ENCODE assay signal across 9 cellular contexts in genomic region chr6:36838896-36839818, GRCh38. TPM values are rescaled to one million over a fixed set of nuclear protein-coding genes. Genes with fewer than 3 reads are reported as not detected.
DNase-seq lines count a peak whose midpoint lies in the region; ATAC-seq and TF ChIP-seq lines count a peak whose summit lies in the region.
"Had no signal": no experiment of that assay in that cellular context is flagged by ENCODE, and none has a peak within 500 bp of the region (broad histone marks: within the 10 kb centered on the region; RNA-seq: fewer than 3 reads in every experiment).

CPNE5 (minus strand) TSS chr6:36839444; CDS start chr6:36839377, 67 bp downstream.

- H3K27me3 Mint-ChIP-seq in neural progenitor cell (ENCODE audit: insufficient read depth, low read depth) = peaks cover 54% of the 10 kb centered on the region

- peak within 1 kb of the TSS; percentile 75 for H3K4me3 ChIP-seq in OCI-LY3 (ENCODE audit: low read length)
- H3K4me3 ChIP-seq in endocrine pancreas (ENCODE audit: control insufficient read depth, insufficient read depth, low read length) = no peak within 1 kb of the TSS
- H3K4me3 ChIP-seq in neural progenitor cell = peak within 1 kb of the TSS; percentile 64

- H3K36me3 ChIP-seq in OCI-LY3 (replicated peaks; ENCODE audit: low read depth, low read length) = no peaks in the 10 kb centered on the region
- H3K36me3 ChIP-seq in endocrine pancreas (ENCODE audit: control insufficient read depth, insufficient read depth, low read length) = no peaks in the 10 kb centered on the region
- H3K36me3 ChIP-seq in neural progenitor cell = no peaks in the 10 kb centered on the region

- ATAC-seq in HG03354 (IDR thresholded peaks at IDR 0.05; ENCODE audit: poor library complexity, severe bottlenecking, unreplicated experiment) (no peak), HG02763 (IDR thresholded peaks at IDR 0.05; ENCODE audit: unreplicated experiment) (no peak), HG02840 (IDR thresholded peaks at IDR 0.05; ENCODE audit: low FRiP score, unreplicated experiment) (no peak)

- 0 out of 2 replicates have a peak, but pooled peaks cover 3% of the 10 kb centered on the region for H3K4me1 ChIP-seq in OCI-LY3 (ENCODE audit: low read length)
- H3K4me1 ChIP-seq in endocrine pancreas (ENCODE audit: control insufficient read depth, insufficient read depth, low read length) = no peaks in the 10 kb centered on the region
- peaks cover 16% of the 10 kb centered on the region for H3K4me1 ChIP-seq in neural progenitor cell

- H3K9me3 Mint-ChIP-seq in neural progenitor cell = peaks cover 4% of the 10 kb centered on the region

- H3K4me3 Mint-ChIP-seq in neural progenitor cell = peak within 1 kb of the TSS; percentile 85

- no peaks in the 10 kb centered on the region for H3K36me3 Mint-ChIP-seq in neural progenitor cell

- H4K20me1 ChIP-seq in OCI-LY3 (ENCODE audit: insufficient read depth, low read length) (no peaks in the 10 kb centered on the region), neural progenitor cell (ENCODE audit: low read depth) (peaks cover 15% of the 10 kb centered on the region)

- TF ChIP-seq CTCF in OCI-LY3 (IDR thresholded peaks at IDR 0.05; ENCODE audit: low read depth, low read length) = no peak
- TF ChIP-seq CTCF in neural progenitor cell (IDR thresholded peaks at IDR 0.05) = no peak

- DNase-seq in DMS79 (lab: John Stamatoyannopoulos, UW) = peak; percentile 30
- peak; percentile 74 for DNase-seq in neural progenitor cell (ENCODE audit: low spot score)
- DNase-seq in NOMO-1 (lab: John Stamatoyannopoulos, UW; ENCODE audit: unreplicated experiment in 2 of 2) = no peak

- H3K9ac ChIP-seq in OCI-LY3 (ENCODE audit: low read length) = peak within 1 kb of the TSS; percentile 30; the same call in 1 of the 2 replicates
- peak within 1 kb of the TSS; percentile 22 for H3K9ac ChIP-seq in endocrine pancreas (ENCODE audit: control insufficient read depth, insufficient read depth, low read length)
- no peak within 1 kb of the TSS for H3K9ac ChIP-seq in neural progenitor cell

- H3F3A ChIP-seq in neural progenitor cell (ENCODE audit: low read depth) = peaks cover 21% of the 10 kb centered on the region

- H3K27ac ChIP-seq in OCI-LY3 (ENCODE audit: low read length) = no peak within 1 kb of the TSS
- H3K27ac ChIP-seq in neural progenitor cell = no peak within 1 kb of the TSS

- no peak within 1 kb of the TSS for H3K27ac Mint-ChIP-seq in neural progenitor cell

- peaks cover 7% of the 10 kb centered on the region; the same call in 1 of the 2 replicates for H3K27me3 ChIP-seq in OCI-LY3 (ENCODE audit: low read depth, low read length)
- H3K27me3 ChIP-seq in endocrine pancreas (ENCODE audit: control insufficient read depth, insufficient read depth, low read length) = peaks cover 3% of the 10 kb centered on the region
- peaks cover 91% of the 10 kb centered on the region for H3K27me3 ChIP-seq in neural progenitor cell

- H3K9me3 ChIP-seq in OCI-LY3 (ENCODE audit: insufficient read depth, low read length) (no peaks in the 10 kb centered on the region), endocrine pancreas (ENCODE audit: control insufficient read depth, low read length) (no peaks in the 10 kb centered on the region), neural progenitor cell (ENCODE audit: low read depth) (no peaks in the 10 kb centered on the region)

- H3K79me2 ChIP-seq in OCI-LY3 (ENCODE audit: low read length) = no peaks in the 10 kb centered on the region
- H3K79me2 ChIP-seq in neural progenitor cell (ENCODE audit: low read depth) = no peaks in the 10 kb centered on the region

- H3K4me2 ChIP-seq in OCI-LY3 (ENCODE audit: low read length) (peak within 1 kb of the TSS; percentile 81), neural progenitor cell (peak within 1 kb of the TSS; percentile 95)

- H2AFZ ChIP-seq in OCI-LY3 (ENCODE audit: low read depth, low read length) (0 out of 2 replicates have a peak within 1 kb of the TSS, but pooled peaks have one; percentile 13), neural progenitor cell (replicated peaks) (peak within 1 kb of the TSS; percentile 80)

- H3K4me1 Mint-ChIP-seq in neural progenitor cell = peaks cover 21% of the 10 kb centered on the region

RNA-seq across cellular contexts. Expression of gene CPNE5, which starts in this region (rescaled TPM):
- 0.56 TPM in 1 of 2 replicates, not detected in the other for total RNA-seq in neural progenitor cell (ENCODE audit: low replicate concordance)
- total RNA-seq: LHCN-M2 had no signal

Comparison
In these comparisons a context has a peak if more than half of its experiments do, and no peak if none do; other contexts are left out.
1. Peak in DNase-seq, H3K4me3 ChIP-seq and H3K4me2 ChIP-seq in neural progenitor cell; RNA of the gene not detected or under 1 TPM.